In genomic region chr20:43728686-43729255, GRCh38 we compare ENCODE assay signal across 30 cellular contexts. TPM values are rescaled to one million over a fixed set of nuclear protein-coding genes. Genes with fewer than 3 reads are reported as not detected.
DNase-seq lines count a peak whose midpoint lies in the region; ATAC-seq and TF ChIP-seq lines count a peak whose summit lies in the region.
"Had no signal": no experiment of that assay in that cellular context is flagged by ENCODE, and none has a peak within 500 bp of the region (broad histone marks: within the 10 kb centered on the region; RNA-seq: fewer than 3 reads in every experiment).

No MANE protein-coding gene starts in this region.

- peaks cover 3% of the 10 kb centered on the region for H3K36me3 Mint-ChIP-seq in activated CD4-positive, alpha-beta T cell treated with anti-CD3 and anti-CD28 coated beads, Interleukin-2, amount 10 ng/mL, durations not matched to agents 7 days and 5 days (ENCODE audit: low read depth)
- H3K36me3 Mint-ChIP-seq in activated B cell treated with CpG ODN at 0.5 μM for 24 hours (ENCODE audit: low read depth): no peaks in the 10 kb centered on the region
- peaks cover 0 to 4% (median 0%) of the 10 kb centered on the region in 5 donors for H3K36me3 Mint-ChIP-seq in naive thymus-derived CD4-positive, alpha-beta T cell
- H3K36me3 Mint-ChIP-seq: immature natural killer cell had no signal

- no peak for TF ChIP-seq CTCF in activated B cell treated with CpG ODN at 0.5 μM for 24 hours (IDR thresholded peaks at IDR 0.05)
- TF ChIP-seq CTCF in coronary artery (IDR thresholded peaks at IDR 0.05): no peak

- CTCF ChIA-PET in activated CD4-positive, alpha-beta T cell treated with anti-CD3 and anti-CD28 coated beads, Interleukin-2, amount 10 ng/mL, durations not matched to agents 7 days and 5 days (lab: Charles Lee): interaction anchor here (0.7 to 2.4 kb wide), 7 partner anchors 8 to 352 kb away, joined by 3 to 9 read pairs (median 3); no protein-coding TSS in a partner anchor
- CTCF ChIA-PET in activated B cell treated with CpG ODN at 0.5 μM for 24 hours (lab: Charles Lee): interaction anchor here (0.8 to 1.3 kb wide), 3 partner anchors 20 to 23 kb away, joined by 3 read pairs; no protein-coding TSS in a partner anchor
- CTCF ChIA-PET in naive thymus-derived CD4-positive, alpha-beta T cell (lab: Charles Lee): interaction anchor here (1.2 kb wide), 2 partner anchors 10 to 22 kb away, joined by 3 to 6 read pairs; no protein-coding TSS in a partner anchor

- H3K9me3 Mint-ChIP-seq in activated CD4-positive, alpha-beta T cell treated with anti-CD3 and anti-CD28 coated beads, Interleukin-2, amount 10 ng/mL, durations not matched to agents 7 days and 5 days: peaks cover 10% of the 10 kb centered on the region
- H3K9me3 Mint-ChIP-seq in activated B cell treated with CpG ODN at 0.5 μM for 24 hours: no peaks in the 10 kb centered on the region
- H3K9me3 Mint-ChIP-seq in naive thymus-derived CD4-positive, alpha-beta T cell: peaks cover 0 to 10% (median 0%) of the 10 kb centered on the region in 11 donors
- H3K9me3 Mint-ChIP-seq: immature natural killer cell had no signal

- no peaks in the 10 kb centered on the region for H3K27me3 Mint-ChIP-seq in activated CD4-positive, alpha-beta T cell treated with anti-CD3 and anti-CD28 coated beads, Interleukin-2, amount 10 ng/mL, durations not matched to agents 7 days and 5 days
- no peaks in the 10 kb centered on the region for H3K27me3 Mint-ChIP-seq in activated B cell treated with CpG ODN at 0.5 μM for 24 hours
- H3K27me3 Mint-ChIP-seq in naive thymus-derived CD4-positive, alpha-beta T cell: peaks cover 0 to 5% (median 0%) of the 10 kb centered on the region in 5 donors

- no peak for ATAC-seq in activated B cell treated with CpG ODN at 0.5 μM for 24 hours (ENCODE audit: low read depth)
- ATAC-seq in naive thymus-derived CD4-positive, alpha-beta T cell: peak; percentile 24
- ATAC-seq in GM19328 (IDR thresholded peaks at IDR 0.05; ENCODE audit: unreplicated experiment): no peak
- ATAC-seq: gastroesophageal sphincter, HCT116 had no signal

- H3K4me1 Mint-ChIP-seq in activated CD4-positive, alpha-beta T cell treated with anti-CD3 and anti-CD28 coated beads, Interleukin-2, amount 10 ng/mL, durations not matched to agents 7 days and 5 days: peaks cover 24% of the 10 kb centered on the region
- H3K4me1 Mint-ChIP-seq in activated B cell treated with CpG ODN at 0.5 μM for 24 hours: peaks cover 43% of the 10 kb centered on the region
- peaks cover 16 to 88% (median 67%) of the 10 kb centered on the region in 7 donors for H3K4me1 Mint-ChIP-seq in naive thymus-derived CD4-positive, alpha-beta T cell

- no peak overlapping the region for H3K4me3 Mint-ChIP-seq in activated CD4-positive, alpha-beta T cell treated with anti-CD3 and anti-CD28 coated beads, Interleukin-2, amount 10 ng/mL, durations not matched to agents 7 days and 5 days
- no peak overlapping the region for H3K4me3 Mint-ChIP-seq in activated B cell treated with CpG ODN at 0.5 μM for 24 hours
- peak overlapping the region in 9 of 10 donors; percentile 18 to 74 (median 56) for H3K4me3 Mint-ChIP-seq in naive thymus-derived CD4-positive, alpha-beta T cell
- H3K4me3 Mint-ChIP-seq: immature natural killer cell had no signal

- intact Hi-C loops in activated B cell treated with CpG ODN at 0.5 μM for 24 hours (cut with micrococcal nuclease): no loop called here
- intact Hi-C loops in naive thymus-derived CD4-positive, alpha-beta T cell (cut with micrococcal nuclease): loop anchor here in 1 of 2 donors (10.0 kb wide), 1 partner anchor 64 kb away; the partner anchor contains the start of gene MYBL2

- DNase-seq in activated CD4-positive, alpha-beta T cell treated with anti-CD3 and anti-CD28 coated beads, Interleukin-2, amount 10 ng/mL, durations not matched to agents 7 days and 5 days: no peak
- no peak for DNase-seq in activated CD4-positive, alpha-beta T cell treated with anti-CD3 and anti-CD28 coated beads, Interleukin-2, amount 50 U/mL, for 1 hour
- DNase-seq in HT1080 (ENCODE audit: low read depth) (peak; percentile 37), activated B cell treated with CpG ODN at 0.5 μM for 24 hours (no peak), coronary artery (ENCODE audit: low spot score) (no peak)
- peak in 2 of 9 donors; percentile 23 to 25 for DNase-seq in naive thymus-derived CD4-positive, alpha-beta T cell
- DNase-seq in activated CD4-positive, CD25-positive, alpha-beta regulatory T cell (lab: John Stamatoyannopoulos, UW): no peak
- DNase-seq: activated CD4-positive, alpha-beta T cell treated with anti-CD3 and anti-CD28 coated beads, Interleukin-2, amount 50 U/mL, for 4 hours; activated CD8-positive, alpha-beta memory T cell treated with anti-CD3 and anti-CD28 coated beads, Interleukin-2, amount 50 U/mL, for 48 hours; activated gamma-delta T cell; AML-193; Calu3; dermis blood vessel endothelial cell; hippocampal formation; immature natural killer cell; KG1; mesenchymal stem cell; NCI-H1694; stimulated activated CD4-positive, alpha-beta T cell treated with anti-CD3 and anti-CD28 coated beads, Interleukin-2, amount 100 ng/mL, for 24 hours; WERI-Rb-1 had no signal

- no peak overlapping the region for H3K4me3 ChIP-seq in naive thymus-derived CD4-positive, alpha-beta T cell (ENCODE audit: low read length)
- no peak overlapping the region for H3K4me3 ChIP-seq in coronary artery
- H3K4me3 ChIP-seq: ascending aorta, gastroesophageal sphincter, SK-N-MC, smooth muscle cell had no signal

- H3K27me3 ChIP-seq in naive thymus-derived CD4-positive, alpha-beta T cell (ENCODE audit: control insufficient read depth in 2 of 2, insufficient read depth in 2 of 2, low read length in 2 of 2): no peaks in the 10 kb centered on the region
- H3K27me3 ChIP-seq: ascending aorta had no signal

- H3K36me3 ChIP-seq in naive thymus-derived CD4-positive, alpha-beta T cell (ENCODE audit: control insufficient read depth in 2 of 3, insufficient read depth in 3 of 3, low read length in 3 of 3): no peaks in the 10 kb centered on the region
- H3K36me3 ChIP-seq: ascending aorta, gastroesophageal sphincter, WERI-Rb-1 had no signal

- H3K27ac Mint-ChIP-seq in activated CD4-positive, alpha-beta T cell treated with anti-CD3 and anti-CD28 coated beads, Interleukin-2, amount 10 ng/mL, durations not matched to agents 7 days and 5 days: peak overlapping the region; percentile 32
- peak overlapping the region; percentile 8 for H3K27ac Mint-ChIP-seq in activated B cell treated with CpG ODN at 0.5 μM for 24 hours
- peak overlapping the region; percentile 19 to 92 (median 81) for H3K27ac Mint-ChIP-seq in naive thymus-derived CD4-positive, alpha-beta T cell

- H3K4me1 ChIP-seq in naive thymus-derived CD4-positive, alpha-beta T cell (ENCODE audit: control insufficient read depth in 2 of 2, insufficient read depth in 2 of 2, low read length in 2 of 2): peaks cover 0 to 37% of the 10 kb centered on the region in 2 donors
- H3K4me1 ChIP-seq: ascending aorta, gastroesophageal sphincter had no signal

- no peaks in the 10 kb centered on the region for H3K9me3 ChIP-seq in naive thymus-derived CD4-positive, alpha-beta T cell (ENCODE audit: control insufficient read depth in 2 of 3, low read length in 3 of 3)
- H3K9me3 ChIP-seq: ascending aorta, gastroesophageal sphincter had no signal

- no peak overlapping the region for H3K27ac ChIP-seq in naive thymus-derived CD4-positive, alpha-beta T cell (ENCODE audit: low read depth, low read length)
- H3K27ac ChIP-seq in coronary artery: no peak overlapping the region
- H3K27ac ChIP-seq: ascending aorta, gastroesophageal sphincter, SK-N-MC, WERI-Rb-1 had no signal

- POLR2A ChIA-PET in activated CD4-positive, alpha-beta T cell treated with anti-CD3 and anti-CD28 coated beads, Interleukin-2, amount 10 ng/mL, durations not matched to agents 7 days and 5 days (lab: Charles Lee): no interaction called here
- POLR2A ChIA-PET in activated B cell treated with CpG ODN at 0.5 μM for 24 hours (lab: Charles Lee): interaction anchor here (0.6 to 2.0 kb wide), 4 partner anchors 8 to 61 kb away, joined by 4 to 8 read pairs (median 5); no protein-coding TSS in a partner anchor
- POLR2A ChIA-PET in naive thymus-derived CD4-positive, alpha-beta T cell (lab: Charles Lee): interaction anchor here (0.8 to 1.6 kb wide), 3 partner anchors 11 to 65 kb away, joined by 3 to 4 read pairs (median 3); no protein-coding TSS in a partner anchor

RNA-seq across cellular contexts. Expression of gene GTSF1L, which starts 2.0 kb away (rescaled TPM):
- not detected for total RNA-seq in activated CD4-positive, alpha-beta T cell treated with anti-CD3 and anti-CD28 coated beads, Interleukin-2, amount 10 ng/mL, durations not matched to agents 7 days and 5 days
- total RNA-seq in HT1080 (2014; rRNA removed; shearing (Covaris generic)): not detected in 2 replicates
- polyA plus RNA-seq in HT1080 (2015; cell fraction: cytosol; rRNA removed): not detected in 2 replicates
- not detected in 2 replicates for polyA plus RNA-seq in HT1080 (2015; cell fraction: nucleus; rRNA removed)
- total RNA-seq in activated B cell treated with CpG ODN at 0.5 μM for 24 hours: 0.34 and 1.3 TPM in 2 replicates
- 1 to 10 TPM in 2 of 5 experiments, not detected in 3; 1.4 to 1.7 TPM for total RNA-seq in naive thymus-derived CD4-positive, alpha-beta T cell
- not detected for polyA plus RNA-seq in naive thymus-derived CD4-positive, alpha-beta T cell
- total RNA-seq: ascending aorta, Calu3, cardiac septum, Daoy, dermis blood vessel endothelial cell, gastroesophageal sphincter, omental fat pad, smooth muscle cell, urinary bladder had no signal
- polyA plus RNA-seq: immature natural killer cell, smooth muscle cell, urinary bladder had no signal

Comparison
In these comparisons a context has a peak if more than half of its experiments do, and no peak if none do; other contexts are left out.
1. H3K27ac Mint-ChIP-seq: peak in every context shown above with its lines; median percentile 81 in naive thymus-derived CD4-positive, alpha-beta T cell; 32 in activated CD4-positive, alpha-beta T cell treated with anti-CD3 and anti-CD28 coated beads, Interleukin-2, amount 10 ng/mL, durations not matched to agents 7 days and 5 days; 8 in activated B cell treated with CpG ODN at 0.5 μM for 24 hours.
2. H3K4me3 Mint-ChIP-seq: peak in naive thymus-derived CD4-positive, alpha-beta T cell (9 of 10); none in activated CD4-positive, alpha-beta T cell treated with anti-CD3 and anti-CD28 coated beads, Interleukin-2, amount 10 ng/mL, durations not matched to agents 7 days and 5 days (single experiment) and activated B cell treated with CpG ODN at 0.5 μM for 24 hours (single experiment).